In the genomic region with DNA sequence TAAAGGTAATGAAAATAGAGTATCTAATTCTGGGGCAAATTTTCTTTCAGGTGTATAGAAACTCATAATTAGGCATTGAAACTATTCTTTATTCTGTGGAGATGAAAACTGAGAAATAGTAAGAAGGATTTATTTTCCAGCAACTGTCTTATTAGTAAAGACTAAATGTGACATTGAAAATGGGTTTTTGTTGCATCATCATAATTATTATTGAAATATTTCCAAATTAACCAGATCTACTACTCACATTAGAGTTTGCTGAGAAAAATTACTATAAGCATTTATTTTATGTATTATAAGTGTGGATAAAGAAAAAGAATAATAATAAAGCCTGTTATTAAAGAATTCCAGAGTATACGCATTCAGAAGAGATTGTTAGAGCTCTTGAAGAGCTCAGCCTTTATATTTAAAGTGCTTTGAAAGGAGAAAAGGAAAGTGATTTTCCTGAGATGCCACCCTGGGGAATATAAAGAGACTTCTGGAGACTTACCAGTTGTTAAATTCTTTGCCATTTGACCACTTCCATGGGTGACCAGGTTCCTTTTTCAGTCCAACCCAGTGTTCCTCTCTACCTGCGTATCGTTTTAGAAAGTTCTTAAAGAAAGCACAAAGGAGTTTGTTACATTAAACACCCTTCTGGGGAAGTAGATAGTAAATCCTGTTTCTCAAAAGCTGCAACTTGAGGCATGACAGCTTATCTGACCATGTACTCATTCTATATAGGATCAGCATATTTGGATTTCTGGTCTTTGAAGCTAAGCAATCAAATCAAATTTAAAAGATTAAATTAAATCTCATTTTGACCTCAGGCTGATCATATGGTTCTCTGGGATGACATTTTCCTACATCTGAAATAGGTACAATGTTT, we compare ENCODE assay signal across 2 cellular contexts.
TF ChIP-seq lines count a peak whose summit lies in the region.

No MANE protein-coding gene starts in this region.

TF ChIP-seq in A549, 52 proteins besides CTCF, POLR2A, EP300 and RAD21:
- TF ChIP-seq JUNB (IDR thresholded peaks at IDR 0.05), result no peak
- TF ChIP-seq POLR2AphosphoS2 (conservative IDR thresholded peaks at IDR 0.05; ENCODE audit: low read length), result no peak
- TF ChIP-seq SMC3 (IDR thresholded peaks at IDR 0.05), result no peak
- no peak for TF ChIP-seq RCOR1 (IDR thresholded peaks at IDR 0.05; ENCODE audit: low read depth, low read length)
- TF ChIP-seq, protein P1, sequence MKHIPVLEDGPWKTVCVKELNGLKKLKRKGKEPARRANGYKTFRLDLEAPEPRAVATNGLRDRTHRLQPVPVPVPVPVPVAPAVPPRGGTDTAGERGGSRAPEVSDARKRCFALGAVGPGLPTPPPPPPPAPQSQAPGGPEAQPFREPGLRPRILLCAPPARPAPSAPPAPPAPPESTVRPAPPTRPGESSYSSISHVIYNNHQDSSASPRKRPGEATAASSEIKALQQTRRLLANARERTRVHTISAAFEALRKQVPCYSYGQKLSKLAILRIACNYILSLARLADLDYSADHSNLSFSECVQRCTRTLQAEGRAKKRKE (CRISPR knock-in tag; IDR thresholded peaks at IDR 0.05; ENCODE audit: low read depth), result no peak
- no peak for TF ChIP-seq EHMT2 (IDR thresholded peaks at IDR 0.05; ENCODE audit: low read depth)
TF ChIP-seq in A549: peak in this region for 0.

TF ChIP-seq in H1, 55 proteins besides CTCF, POLR2A, EP300 and RAD21:
- TF ChIP-seq SRF (IDR thresholded peaks at IDR 0.05; ENCODE audit: low read depth, low read length) (no peak), KDM1A (IDR thresholded peaks at IDR 0.05; ENCODE audit: borderline replicate concordance, low read length) (no peak), HDAC2 (IDR thresholded peaks at IDR 0.05; ENCODE audit: borderline replicate concordance in 1 of 2, low read depth in 2 of 2, low read length in 2 of 2) (no peak), TBP (IDR thresholded peaks at IDR 0.05; ENCODE audit: low read depth, low read length) (no peak), CTBP2 (IDR thresholded peaks at IDR 0.05; ENCODE audit: borderline replicate concordance, insufficient read depth, insufficient read length, low read length) (no peak), RFX5 (IDR thresholded peaks at IDR 0.05; ENCODE audit: borderline replicate concordance, low read depth, low read length) (no peak), CREB1 (IDR thresholded peaks at IDR 0.05) (no peak), KDM5A (IDR thresholded peaks at IDR 0.05; ENCODE audit: low read length) (no peak), TAF1 (IDR thresholded peaks at IDR 0.05; ENCODE audit: low read depth, low read length) (no peak), EGR1 (IDR thresholded peaks at IDR 0.05; ENCODE audit: borderline replicate concordance, low read depth, low read length) (no peak), POU5F1 (IDR thresholded peaks at IDR 0.05; ENCODE audit: low read depth, low read length) (no peak)
